ENCODE assay signal across 22 cellular contexts in the genomic region with DNA sequence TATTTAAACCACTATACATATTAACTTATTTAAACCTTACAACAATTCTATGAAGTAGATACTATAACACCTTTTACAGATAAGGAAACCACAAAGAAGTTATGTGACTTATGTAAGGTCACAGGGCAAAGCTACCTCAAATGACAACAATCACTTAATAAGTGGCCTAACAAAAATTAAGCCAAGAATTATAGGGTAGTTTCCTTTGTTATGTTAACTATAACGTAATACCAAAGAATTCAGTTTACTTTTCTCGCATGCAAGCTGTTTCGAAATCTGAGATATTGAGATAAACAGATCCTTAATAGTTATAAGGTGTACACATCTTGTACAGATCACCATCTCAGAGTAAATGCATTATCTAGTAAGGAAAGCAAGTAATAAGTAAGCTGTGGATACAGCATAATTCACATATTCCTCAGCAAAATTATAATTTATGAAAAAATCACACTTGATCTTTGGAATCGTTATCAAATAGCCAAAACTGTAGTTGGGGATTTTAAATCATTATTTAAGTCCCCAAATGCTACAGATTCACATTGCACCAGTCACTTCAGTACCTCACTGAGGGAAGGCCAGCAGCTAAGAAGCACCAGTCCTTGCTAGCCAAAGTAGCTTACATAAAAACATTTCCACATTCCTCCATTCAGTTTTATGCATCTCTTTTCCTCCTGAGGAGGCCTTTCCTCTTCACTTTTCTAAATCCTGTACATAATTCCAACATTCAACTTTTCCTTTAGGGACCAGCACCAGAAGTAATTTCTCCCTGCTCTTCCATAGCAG.
DNase-seq lines count a peak whose midpoint lies in the region; ATAC-seq, FAIRE-seq and TF ChIP-seq lines count a peak whose summit lies in the region.
"Had no signal": no experiment of that assay in that cellular context is flagged by ENCODE, and none has a peak within 500 bp of the region (broad histone marks: within the 10 kb centered on the region; RNA-seq: fewer than 3 reads in every experiment).

No MANE protein-coding gene starts in this region.

- H3K4me2 ChIP-seq in GM12878 (ENCODE audit: control insufficient read depth, insufficient read depth) = no peak overlapping the region
- H3K4me2 ChIP-seq: BLaER1 treated with 17β-estradiol and CSF1 and Interleukin-3, amounts not matched to agents 10 nM and 100 nM; KMS-11 had no signal

- RAD21 ChIA-PET in GM12878 (lab: Charles Lee; ENCODE audit: unreplicated experiment) = no interaction called here

- TF ChIP-seq EP300 in GM12878 (IDR thresholded peaks at IDR 0.05; ENCODE audit: borderline replicate concordance in 1 of 2, control insufficient read depth in 1 of 2, low read depth in 2 of 2, low read length in 2 of 2) = no peak

- H4K20me1 ChIP-seq in GM12878 (ENCODE audit: control insufficient read depth, insufficient read depth) = no peaks in the 10 kb centered on the region

- ATAC-seq in GM12878 (peak; percentile 38; the same call in 1 of the 3 replicates), GM19328 (IDR thresholded peaks at IDR 0.05; ENCODE audit: unreplicated experiment) (no peak), HG03432 (IDR thresholded peaks at IDR 0.05; ENCODE audit: unreplicated experiment) (no peak), aorta (ENCODE audit: low FRiP score) (no peak)
- ATAC-seq: Panc1 had no signal

- no peaks in the 10 kb centered on the region for H3K4me1 ChIP-seq in GM12878 (ENCODE audit: control insufficient read depth, insufficient read depth, low read length)
- H3K4me1 ChIP-seq in tibial artery = peaks cover 0 to 5% (median 0%) of the 10 kb centered on the region in 4 donors
- H3K4me1 ChIP-seq in aorta (ENCODE audit: control insufficient read depth in 1 of 2, insufficient read depth in 2 of 2, low read length in 2 of 2) = peaks cover 0 to 2% of the 10 kb centered on the region in 2 donors
- H3K4me1 ChIP-seq: BLaER1 treated with 17β-estradiol and CSF1 and Interleukin-3, amounts not matched to agents 10 nM and 100 nM; SJSA1 had no signal

- no peaks in the 10 kb centered on the region; the same call in none of the 2 replicates for H3K79me2 ChIP-seq in GM12878 (ENCODE audit: control insufficient read depth, insufficient read depth, low read length)

- TF ChIP-seq RAD21 in GM12878 (IDR thresholded peaks at IDR 0.05; ENCODE audit: insufficient read depth, low read depth, low read length) = no peak

- WGBS in GM12878 (ENCODE audit: insufficient coverage, insufficient replicate concordance, low lambda C conversion rate, missing lambda C conversion rate) = 98% methylated on average over 4 of the region's 4 CpGs
- 85 to 86% methylated on average over 4 of the region's 4 CpGs for WGBS in aorta, 2 donors

- FAIRE-seq in GM12891 (lab: Jason Lieb, UNC) = peak; percentile 28
- FAIRE-seq in GM12878 (lab: Jason Lieb, UNC) = no peak
- peak; percentile 62 for FAIRE-seq in islet of Langerhans (lab: Jason Lieb, UNC)

- in situ Hi-C loops in GM12878 (cut with MboI) = no loop called here

- DNase-seq in GM12891 (ENCODE audit: insufficient read length, low spot score) = no peak
- DNase-seq in LNCaP clone FGC (ENCODE audit: low read depth) = peak; percentile 64
- DNase-seq in GM12878 (ENCODE audit: low read depth, low spot score) = no peak
- no peak for DNase-seq in tibial artery
- DNase-seq in aorta = no peak
- DNase-seq: CD8-positive, alpha-beta memory T cell; DMS79; GM23248; HCEC 1CT; NCI-H1092 treated with DMSO at 0.1 percent for 48 hours; NCI-H146; NCI-H2029 treated with DMSO at 0.1 percent for 48 hours; NCI-H2171; NCI-H446; NCI-H526 treated with DMSO at 0.1 percent for 48 hours had no signal

- H3K9me3 ChIP-seq in GM12878 (replicated peaks; ENCODE audit: control insufficient read depth, insufficient read depth, low read length) = no peaks in the 10 kb centered on the region
- H3K9me3 ChIP-seq in tibial artery = no peaks in the 10 kb centered on the region
- H3K9me3 ChIP-seq in aorta (ENCODE audit: control insufficient read depth, low read length) = no peaks in the 10 kb centered on the region
- H3K9me3 ChIP-seq: BLaER1 treated with 17β-estradiol and CSF1 and Interleukin-3, amounts not matched to agents 10 nM and 100 nM; SJSA1 had no signal

- no peak for TF ChIP-seq POLR2A in GM12891 (IDR thresholded peaks at IDR 0.05; ENCODE audit: low read depth, low read length)
- TF ChIP-seq POLR2A in GM12878 (IDR thresholded peaks at IDR 0.05; ENCODE audit: low read depth, low read length) = no peak

- CTCF ChIA-PET in GM12878 (lab: Yijun Ruan, JAX) = interaction anchor here (1.0 to 2.0 kb wide), 4 partner anchors 9 to 325 kb away, joined by 3 to 5 read pairs (median 4); no protein-coding TSS in a partner anchor

- no TSS peak for BruUV-seq in GM12878 (replicated peaks; lab: Mats Ljungman, UMichigan)

- intact Hi-C loops in GM12878 (cut with micrococcal nuclease; ENCODE audit: unreplicated experiment) = no loop called here
- intact Hi-C loops in tibial artery (cut with DNase I; ENCODE audit: low total_unique reads) = no loop called here
- intact Hi-C loops in aorta (cut with DNase I) = no loop called here

- no peak overlapping the region for H3K9ac ChIP-seq in GM12878 (ENCODE audit: control insufficient read depth, insufficient read depth, low read length)
- H3K9ac ChIP-seq: BLaER1 treated with 17β-estradiol and CSF1 and Interleukin-3, amounts not matched to agents 10 nM and 100 nM; GM23248; KMS-11 had no signal

- H3K27ac ChIP-seq in GM12878 (ENCODE audit: control insufficient read depth, insufficient read depth) (no peak overlapping the region), tibial artery (no peak overlapping the region), aorta (ENCODE audit: low read depth in 1 of 2, low read length in 2 of 2) (no peak overlapping the region)
- H3K27ac ChIP-seq: BLaER1 treated with 17β-estradiol and CSF1 and Interleukin-3, amounts not matched to agents 10 nM and 100 nM; GM23248; KMS-11; SJSA1 had no signal

- SMC1A ChIA-PET in GM12878 (lab: Charles Lee; ENCODE audit: uncharacterized antibody, unreplicated experiment) = interaction anchor here (0.6 to 1.5 kb wide), 7 partner anchors 18 to 327 kb away, joined by 3 to 5 read pairs (median 3); a partner anchor contains a TSS

- POLR2A ChIA-PET in GM12878 (lab: Charles Lee) = no interaction called here

- peaks cover 0 to 2% of the 10 kb centered on the region in 2 experiments; a peak in 2 of 4 replicates for H3K36me3 ChIP-seq in GM12878 (ENCODE audit: control insufficient read depth in 2 of 2, insufficient read depth in 2 of 2, low read length in 1 of 2)
- H3K36me3 ChIP-seq in tibial artery = peaks cover 0 to 9% (median 0%) of the 10 kb centered on the region in 3 donors
- no peaks in the 10 kb centered on the region for H3K36me3 ChIP-seq in aorta (ENCODE audit: control insufficient read depth in 1 of 2, insufficient read depth in 2 of 2, low read length in 1 of 2)
- H3K36me3 ChIP-seq: SJSA1 had no signal

- H2AFZ ChIP-seq in GM12878 (ENCODE audit: control insufficient read depth, low read depth, low read length) = no peak overlapping the region
- H2AFZ ChIP-seq: GM23248 had no signal

- H3K27me3 ChIP-seq in GM12878 (replicated peaks in 1 of 2; ENCODE audit: control insufficient read depth in 2 of 2, insufficient read depth in 2 of 2, low read length in 1 of 2) (no peaks in the 10 kb centered on the region), tibial artery (no peaks in the 10 kb centered on the region), aorta (ENCODE audit: control insufficient read depth in 1 of 2, insufficient read depth in 2 of 2, low read length in 1 of 2) (no peaks in the 10 kb centered on the region)
- H3K27me3 ChIP-seq: BLaER1 treated with 17β-estradiol and CSF1 and Interleukin-3, amounts not matched to agents 10 nM and 100 nM; SJSA1 had no signal

- TF ChIP-seq CTCF in LNCaP clone FGC (IDR thresholded peaks at IDR 0.05; ENCODE audit: control insufficient read depth, extremely low read depth, insufficient read depth) (no peak), GM12878 (IDR thresholded peaks at IDR 0.05 in 2 of 3, conservative IDR thresholded peaks at IDR 0.05 in 1 of 3; ENCODE audit: control insufficient read depth in 2 of 3, extremely low read depth in 1 of 3, insufficient read depth in 1 of 3, low read depth in 3 of 3, low read length in 3 of 3) (no peak), tibial artery (IDR thresholded peaks at IDR 0.05) (no peak)

- H3K4me3 ChIP-seq in LNCaP clone FGC (ENCODE audit: low read depth, low read length) (no peak overlapping the region), GM12878 (no peak overlapping the region), tibial artery (no peak overlapping the region), aorta (ENCODE audit: low read length in 2 of 2) (no peak overlapping the region)
- H3K4me3 ChIP-seq: BLaER1 treated with 17β-estradiol and CSF1 and Interleukin-3, amounts not matched to agents 10 nM and 100 nM; GM23248; SJSA1 had no signal

TF ChIP-seq in GM12891, 5 proteins besides CTCF, POLR2A, EP300 and RAD21:
- TF ChIP-seq PAX5 (IDR thresholded peaks at IDR 0.05; ENCODE audit: insufficient read depth, low read length, severe bottlenecking) (no peak), TAF1 (IDR thresholded peaks at IDR 0.05; ENCODE audit: low read depth, low read length) (no peak), POU2F2 (IDR thresholded peaks at IDR 0.05; ENCODE audit: low read depth, low read length) (no peak), SPI1 (IDR thresholded peaks at IDR 0.05; ENCODE audit: low read depth, low read length) (no peak)

TF ChIP-seq in GM12878, 131 proteins besides CTCF, POLR2A, EP300 and RAD21:
- TF ChIP-seq MXI1 (IDR thresholded peaks at IDR 0.05; ENCODE audit: low read depth, low read length) (no peak), RBBP5 (conservative IDR thresholded peaks at IDR 0.05) (no peak)
- TF ChIP-seq, protein P1, sequence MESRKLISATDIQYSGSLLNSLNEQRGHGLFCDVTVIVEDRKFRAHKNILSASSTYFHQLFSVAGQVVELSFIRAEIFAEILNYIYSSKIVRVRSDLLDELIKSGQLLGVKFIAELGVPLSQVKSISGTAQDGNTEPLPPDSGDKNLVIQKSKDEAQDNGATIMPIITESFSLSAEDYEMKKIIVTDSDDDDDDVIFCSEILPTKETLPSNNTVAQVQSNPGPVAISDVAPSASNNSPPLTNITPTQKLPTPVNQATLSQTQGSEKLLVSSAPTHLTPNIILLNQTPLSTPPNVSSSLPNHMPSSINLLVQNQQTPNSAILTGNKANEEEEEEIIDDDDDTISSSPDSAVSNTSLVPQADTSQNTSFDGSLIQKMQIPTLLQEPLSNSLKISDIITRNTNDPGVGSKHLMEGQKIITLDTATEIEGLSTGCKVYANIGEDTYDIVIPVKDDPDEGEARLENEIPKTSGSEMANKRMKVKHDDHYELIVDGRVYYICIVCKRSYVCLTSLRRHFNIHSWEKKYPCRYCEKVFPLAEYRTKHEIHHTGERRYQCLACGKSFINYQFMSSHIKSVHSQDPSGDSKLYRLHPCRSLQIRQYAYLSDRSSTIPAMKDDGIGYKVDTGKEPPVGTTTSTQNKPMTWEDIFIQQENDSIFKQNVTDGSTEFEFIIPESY (IDR thresholded peaks at IDR 0.05) = no peak
TF ChIP-seq in GM12878: peak in this region for 0.
